8 cellular contexts compared by ENCODE assay signal in genomic region chr2:215435261-215435808, GRCh38. TPM values are rescaled to one million over a fixed set of nuclear protein-coding genes. Genes with fewer than 3 reads are reported as not detected.
DNase-seq lines count a peak whose midpoint lies in the region; ATAC-seq and TF ChIP-seq lines count a peak whose summit lies in the region.

No MANE protein-coding gene starts in this region.

- H3K27me3 ChIP-seq in GM23338 (ENCODE audit: insufficient read depth) (no peaks in the 10 kb centered on the region), thoracic aorta (replicated peaks; ENCODE audit: insufficient read depth) (no peaks in the 10 kb centered on the region)

- H3K4me2 ChIP-seq in GM23338, result peak overlapping the region; percentile 88

- no peaks in the 10 kb centered on the region for H3K9me3 ChIP-seq in thoracic aorta

- 5 to 6% methylated on average over 23 to 26 of the region's 26 CpGs for WGBS in lower leg skin, 2 donors

- peak; percentile 52 for DNase-seq in GM10266 (ENCODE audit: extremely low spot score)
- DNase-seq in GM23338 (ENCODE audit: low spot score), result peak; percentile 77
- peak; percentile 50 for DNase-seq in NCI-H345 (lab: John Stamatoyannopoulos, UW)
- peak in 6 of 61 donors; percentile 8 to 52 (median 22) for DNase-seq in caudate nucleus (lab: John Stamatoyannopoulos, UW)
- DNase-seq in lower leg skin (ENCODE audit: low spot score in 2 of 2), result no peak
- no peak for DNase-seq in thoracic aorta (ENCODE audit: low spot score)
- no peak for DNase-seq in SIG-M5 treated with dmso at 0.1 percent for 504 hours (lab: John Stamatoyannopoulos, UW; ENCODE audit: unreplicated experiment)
- no peak for DNase-seq in NCI-H774 (lab: John Stamatoyannopoulos, UW)

- peaks cover 29% of the 10 kb centered on the region for H3K4me1 Mint-ChIP-seq in GM23338

- no peak for TF ChIP-seq POLR2A in lower leg skin (IDR thresholded peaks at IDR 0.05)

- H3K79me2 ChIP-seq in GM23338 (replicated peaks; ENCODE audit: insufficient read depth), result peaks cover 7% of the 10 kb centered on the region; the same call in 1 of the 2 replicates

- peaks cover 8% of the 10 kb centered on the region for H3K27me3 Mint-ChIP-seq in GM23338 (ENCODE audit: insufficient read depth, low read depth, poor library complexity)

- H3K4me1 ChIP-seq in GM23338 (ENCODE audit: insufficient read depth) (peaks cover 18% of the 10 kb centered on the region), thoracic aorta (ENCODE audit: control insufficient read depth in 1 of 2, low read depth in 2 of 2) (peaks cover 16 to 52% of the 10 kb centered on the region in 2 donors)

- H3K27ac ChIP-seq in GM23338 (ENCODE audit: low read depth) (no peak overlapping the region), caudate nucleus (ENCODE audit: low read depth, low read length) (peak overlapping the region; percentile 67), thoracic aorta (peak overlapping the region; percentile 90 to 94)

- H4K20me1 ChIP-seq in GM23338 (replicated peaks; ENCODE audit: insufficient read depth), result no peaks in the 10 kb centered on the region

- no peaks in the 10 kb centered on the region for H3K9me3 Mint-ChIP-seq in GM23338

- no peak for TF ChIP-seq CTCF in GM10266 (IDR thresholded peaks at IDR 0.05; ENCODE audit: control insufficient read depth, insufficient read depth, low read depth, missing control alignments)
- TF ChIP-seq CTCF in GM23338 (conservative IDR thresholded peaks at IDR 0.05; ENCODE audit: low read depth in 2 of 2), result no peak
- TF ChIP-seq CTCF in lower leg skin (IDR thresholded peaks at IDR 0.05), result no peak
- no peak for TF ChIP-seq CTCF in thoracic aorta (IDR thresholded peaks at IDR 0.05)

- H3K4me3 ChIP-seq in GM23338, result peak overlapping the region; percentile 87
- H3K4me3 ChIP-seq in lower leg skin (ENCODE audit: low read depth, poor library complexity, severe bottlenecking), result peak overlapping the region; percentile 48
- H3K4me3 ChIP-seq in thoracic aorta, result peak overlapping the region; percentile 79

- H3K36me3 ChIP-seq in GM23338 (ENCODE audit: insufficient read depth) (peaks cover 23% of the 10 kb centered on the region), thoracic aorta (peaks cover 19% of the 10 kb centered on the region)

- peak; percentile 82 for ATAC-seq in GM23338
- no peak for ATAC-seq in thoracic aorta (ENCODE audit: insufficient number of reproducible peaks, low FRiP score, low read depth)

- no peaks in the 10 kb centered on the region for H3K9me2 ChIP-seq in GM23338 (ENCODE audit: insufficient read depth)

- peak overlapping the region; percentile 75; the same call in 1 of the 2 replicates for H2AFZ ChIP-seq in GM23338

- peaks cover 21% of the 10 kb centered on the region for H3K36me3 Mint-ChIP-seq in GM23338 (ENCODE audit: low read depth)

- no peak overlapping the region for H3K27ac Mint-ChIP-seq in GM23338

- intact Hi-C loops in lower leg skin (cut with DNase I; ENCODE audit: low total_unique reads), result no loop called here

- H3F3A ChIP-seq in GM23338 (replicated peaks; ENCODE audit: low read depth), result no peaks in the 10 kb centered on the region

- peak overlapping the region; percentile 76 for H3K4me3 Mint-ChIP-seq in GM23338

TF ChIP-seq in GM23338, 12 proteins besides CTCF, POLR2A, EP300 and RAD21 (continues in another document):
- no peak for TF ChIP-seq EZH2phosphoT487 (IDR thresholded peaks at IDR 0.05; ENCODE audit: unreplicated experiment)
- no peak for TF ChIP-seq STAT1 (IDR thresholded peaks at IDR 0.05; ENCODE audit: unreplicated experiment)
- TF ChIP-seq, protein P1, sequence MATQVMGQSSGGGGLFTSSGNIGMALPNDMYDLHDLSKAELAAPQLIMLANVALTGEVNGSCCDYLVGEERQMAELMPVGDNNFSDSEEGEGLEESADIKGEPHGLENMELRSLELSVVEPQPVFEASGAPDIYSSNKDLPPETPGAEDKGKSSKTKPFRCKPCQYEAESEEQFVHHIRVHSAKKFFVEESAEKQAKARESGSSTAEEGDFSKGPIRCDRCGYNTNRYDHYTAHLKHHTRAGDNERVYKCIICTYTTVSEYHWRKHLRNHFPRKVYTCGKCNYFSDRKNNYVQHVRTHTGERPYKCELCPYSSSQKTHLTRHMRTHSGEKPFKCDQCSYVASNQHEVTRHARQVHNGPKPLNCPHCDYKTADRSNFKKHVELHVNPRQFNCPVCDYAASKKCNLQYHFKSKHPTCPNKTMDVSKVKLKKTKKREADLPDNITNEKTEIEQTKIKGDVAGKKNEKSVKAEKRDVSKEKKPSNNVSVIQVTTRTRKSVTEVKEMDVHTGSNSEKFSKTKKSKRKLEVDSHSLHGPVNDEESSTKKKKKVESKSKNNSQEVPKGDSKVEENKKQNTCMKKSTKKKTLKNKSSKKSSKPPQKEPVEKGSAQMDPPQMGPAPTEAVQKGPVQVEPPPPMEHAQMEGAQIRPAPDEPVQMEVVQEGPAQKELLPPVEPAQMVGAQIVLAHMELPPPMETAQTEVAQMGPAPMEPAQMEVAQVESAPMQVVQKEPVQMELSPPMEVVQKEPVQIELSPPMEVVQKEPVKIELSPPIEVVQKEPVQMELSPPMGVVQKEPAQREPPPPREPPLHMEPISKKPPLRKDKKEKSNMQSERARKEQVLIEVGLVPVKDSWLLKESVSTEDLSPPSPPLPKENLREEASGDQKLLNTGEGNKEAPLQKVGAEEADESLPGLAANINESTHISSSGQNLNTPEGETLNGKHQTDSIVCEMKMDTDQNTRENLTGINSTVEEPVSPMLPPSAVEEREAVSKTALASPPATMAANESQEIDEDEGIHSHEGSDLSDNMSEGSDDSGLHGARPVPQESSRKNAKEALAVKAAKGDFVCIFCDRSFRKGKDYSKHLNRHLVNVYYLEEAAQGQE (IDR thresholded peaks at IDR 0.05; ENCODE audit: unreplicated experiment), result no peak
- no peak for TF ChIP-seq ZNF331 (CRISPR knock-in tag; IDR thresholded peaks at IDR 0.05; ENCODE audit: low read depth)
- TF ChIP-seq, protein P2, sequence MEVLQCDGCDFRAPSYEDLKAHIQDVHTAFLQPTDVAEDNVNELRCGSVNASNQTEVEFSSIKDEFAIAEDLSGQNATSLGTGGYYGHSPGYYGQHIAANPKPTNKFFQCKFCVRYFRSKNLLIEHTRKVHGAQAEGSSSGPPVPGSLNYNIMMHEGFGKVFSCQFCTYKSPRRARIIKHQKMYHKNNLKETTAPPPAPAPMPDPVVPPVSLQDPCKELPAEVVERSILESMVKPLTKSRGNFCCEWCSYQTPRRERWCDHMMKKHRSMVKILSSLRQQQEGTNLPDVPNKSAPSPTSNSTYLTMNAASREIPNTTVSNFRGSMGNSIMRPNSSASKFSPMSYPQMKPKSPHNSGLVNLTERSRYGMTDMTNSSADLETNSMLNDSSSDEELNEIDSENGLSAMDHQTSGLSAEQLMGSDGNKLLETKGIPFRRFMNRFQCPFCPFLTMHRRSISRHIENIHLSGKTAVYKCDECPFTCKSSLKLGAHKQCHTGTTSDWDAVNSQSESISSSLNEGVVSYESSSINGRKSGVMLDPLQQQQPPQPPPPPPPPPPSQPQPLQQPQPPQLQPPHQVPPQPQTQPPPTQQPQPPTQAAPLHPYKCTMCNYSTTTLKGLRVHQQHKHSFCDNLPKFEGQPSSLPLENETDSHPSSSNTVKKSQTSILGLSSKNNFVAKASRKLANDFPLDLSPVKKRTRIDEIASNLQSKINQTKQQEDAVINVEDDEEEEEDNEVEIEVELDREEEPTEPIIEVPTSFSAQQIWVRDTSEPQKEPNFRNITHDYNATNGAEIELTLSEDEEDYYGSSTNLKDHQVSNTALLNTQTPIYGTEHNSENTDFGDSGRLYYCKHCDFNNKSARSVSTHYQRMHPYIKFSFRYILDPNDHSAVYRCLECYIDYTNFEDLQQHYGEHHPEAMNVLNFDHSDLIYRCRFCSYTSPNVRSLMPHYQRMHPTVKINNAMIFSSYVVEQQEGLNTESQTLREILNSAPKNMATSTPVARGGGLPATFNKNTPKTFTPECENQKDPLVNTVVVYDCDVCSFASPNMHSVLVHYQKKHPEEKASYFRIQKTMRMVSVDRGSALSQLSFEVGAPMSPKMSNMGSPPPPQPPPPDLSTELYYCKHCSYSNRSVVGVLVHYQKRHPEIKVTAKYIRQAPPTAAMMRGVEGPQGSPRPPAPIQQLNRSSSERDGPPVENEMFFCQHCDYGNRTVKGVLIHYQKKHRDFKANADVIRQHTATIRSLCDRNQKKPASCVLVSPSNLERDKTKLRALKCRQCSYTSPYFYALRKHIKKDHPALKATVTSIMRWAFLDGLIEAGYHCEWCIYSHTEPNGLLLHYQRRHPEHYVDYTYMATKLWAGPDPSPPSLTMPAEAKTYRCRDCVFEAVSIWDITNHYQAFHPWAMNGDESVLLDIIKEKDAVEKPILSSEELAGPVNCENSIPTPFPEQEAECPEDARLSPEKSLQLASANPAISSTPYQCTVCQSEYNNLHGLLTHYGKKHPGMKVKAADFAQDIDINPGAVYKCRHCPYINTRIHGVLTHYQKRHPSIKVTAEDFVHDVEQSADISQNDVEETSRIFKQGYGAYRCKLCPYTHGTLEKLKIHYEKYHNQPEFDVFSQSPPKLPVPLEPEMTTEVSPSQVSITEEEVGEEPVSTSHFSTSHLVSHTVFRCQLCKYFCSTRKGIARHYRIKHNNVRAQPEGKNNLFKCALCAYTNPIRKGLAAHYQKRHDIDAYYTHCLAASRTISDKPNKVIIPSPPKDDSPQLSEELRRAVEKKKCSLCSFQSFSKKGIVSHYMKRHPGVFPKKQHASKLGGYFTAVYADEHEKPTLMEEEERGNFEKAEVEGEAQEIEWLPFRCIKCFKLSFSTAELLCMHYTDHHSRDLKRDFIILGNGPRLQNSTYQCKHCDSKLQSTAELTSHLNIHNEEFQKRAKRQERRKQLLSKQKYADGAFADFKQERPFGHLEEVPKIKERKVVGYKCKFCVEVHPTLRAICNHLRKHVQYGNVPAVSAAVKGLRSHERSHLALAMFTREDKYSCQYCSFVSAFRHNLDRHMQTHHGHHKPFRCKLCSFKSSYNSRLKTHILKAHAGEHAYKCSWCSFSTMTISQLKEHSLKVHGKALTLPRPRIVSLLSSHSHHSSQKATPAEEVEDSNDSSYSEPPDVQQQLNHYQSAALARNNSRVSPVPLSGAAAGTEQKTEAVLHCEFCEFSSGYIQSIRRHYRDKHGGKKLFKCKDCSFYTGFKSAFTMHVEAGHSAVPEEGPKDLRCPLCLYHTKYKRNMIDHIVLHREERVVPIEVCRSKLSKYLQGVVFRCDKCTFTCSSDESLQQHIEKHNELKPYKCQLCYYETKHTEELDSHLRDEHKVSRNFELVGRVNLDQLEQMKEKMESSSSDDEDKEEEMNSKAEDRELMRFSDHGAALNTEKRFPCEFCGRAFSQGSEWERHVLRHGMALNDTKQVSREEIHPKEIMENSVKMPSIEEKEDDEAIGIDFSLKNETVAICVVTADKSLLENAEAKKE (CRISPR knock-in tag; IDR thresholded peaks at IDR 0.05), result no peak
- no peak for TF ChIP-seq POLR2AphosphoS5 (IDR thresholded peaks at IDR 0.05; ENCODE audit: low read depth)
- no peak for TF ChIP-seq EZH2 (IDR thresholded peaks at IDR 0.05; ENCODE audit: low read depth, unreplicated experiment)
- no peak for TF ChIP-seq CREB1 (CRISPR knock-in tag; IDR thresholded peaks at IDR 0.05; ENCODE audit: low read depth)
- no peak for TF ChIP-seq NANOG (IDR thresholded peaks at IDR 0.05; ENCODE audit: borderline replicate concordance)

RNA-seq across cellular contexts. Expression of gene FN1, which starts 0.5 kb away (rescaled TPM):
- 217 and 255 TPM in 2 replicates for total RNA-seq in GM23338 (2014; rRNA removed; shearing (Covaris generic))
- polyA plus RNA-seq in GM23338 (2016; fragmentation: Nextera tagmentation; extraction: Ambion mirVana), result 76.7 and 79.6 TPM in 2 replicates
- 100 to 1,000 TPM in 1 of 4 donors, 10 to 100 TPM in 3; 38.2 to 149 (median 52.8) TPM for total RNA-seq in lower leg skin
- total RNA-seq in thoracic aorta, result 1,000 to 10,000 TPM; 6,415 to 8,882 TPM

Comparison
In these comparisons a context has a peak if more than half of its experiments do, and no peak if none do; other contexts are left out.
1. DNase-seq: peak in GM10266 (single experiment), GM23338 (single experiment) and NCI-H345 (single experiment); none in lower leg skin (0 of 2), thoracic aorta (single experiment), SIG-M5 treated with dmso at 0.1 percent for 504 hours (single experiment) and NCI-H774 (single experiment).
2. RNA of gene FN1, which starts 0.5 kb away (total RNA-seq): 6,415 to 8,882 TPM in thoracic aorta; 217 to 255 TPM in GM23338 and 38.2 to 149 TPM in lower leg skin; every median in the first group is over 10 times any median in the second.
3. Peak in every context shown above with its lines, with median percentiles within 50 percentile points of each other: H3K4me3 ChIP-seq.